In genomic region chr10:5433182-5433581, GRCh38 we compare ENCODE assay signal across 3 cellular contexts.
TF ChIP-seq lines count a peak whose summit lies in the region.

No MANE protein-coding gene starts in this region.

TF ChIP-seq in A549, 52 proteins besides CTCF, POLR2A, EP300 and RAD21 (continues in another document):
- no peak for TF ChIP-seq MAFK (IDR thresholded peaks at IDR 0.05; ENCODE audit: partially characterized antibody)
- no peak for TF ChIP-seq KDM1A (IDR thresholded peaks at IDR 0.05; ENCODE audit: low read depth)
- TF ChIP-seq EHF (CRISPR knock-in tag; IDR thresholded peaks at IDR 0.05), result no peak
- TF ChIP-seq RNF2 (IDR thresholded peaks at IDR 0.05; ENCODE audit: borderline replicate concordance, low read depth), result no peak
- no peak for TF ChIP-seq PBX3 (IDR thresholded peaks at IDR 0.05)
- TF ChIP-seq NR3C1 (IDR thresholded peaks at IDR 0.05), result no peak
- no peak for TF ChIP-seq NPAS2 (CRISPR knock-in tag; IDR thresholded peaks at IDR 0.05; ENCODE audit: borderline replicate concordance)
- no peak for TF ChIP-seq KDM5A (IDR thresholded peaks at IDR 0.05)
- TF ChIP-seq ATOH8 (CRISPR knock-in tag; IDR thresholded peaks at IDR 0.05; ENCODE audit: low read depth), result no peak
- TF ChIP-seq RARB (CRISPR knock-in tag; IDR thresholded peaks at IDR 0.05), result no peak
- TF ChIP-seq HMGXB4 (CRISPR knock-in tag; IDR thresholded peaks at IDR 0.05; ENCODE audit: borderline replicate concordance), result no peak
- TF ChIP-seq BHLHE40 (IDR thresholded peaks at IDR 0.05; ENCODE audit: low read depth, low read length), result no peak
- TF ChIP-seq NFE2L2 (conservative IDR thresholded peaks at IDR 0.05; ENCODE audit: low read length), result no peak
- TF ChIP-seq CHD2 (IDR thresholded peaks at IDR 0.05; ENCODE audit: low read length, partially characterized antibody), result no peak
- TF ChIP-seq ZFP36 (IDR thresholded peaks at IDR 0.05; ENCODE audit: borderline replicate concordance, partially characterized antibody), result no peak
- TF ChIP-seq HES2 (IDR thresholded peaks at IDR 0.05), result no peak
- no peak for TF ChIP-seq TP53 (CRISPR knock-in tag; IDR thresholded peaks at IDR 0.05)
- TF ChIP-seq CEBPB (IDR thresholded peaks at IDR 0.05), result no peak
- no peak for TF ChIP-seq E2F6 (IDR thresholded peaks at IDR 0.05; ENCODE audit: borderline replicate concordance, low read depth)

TF ChIP-seq in GM12878, 131 proteins besides CTCF, POLR2A, EP300 and RAD21:
- peak; percentile 44; the same call in 1 of the 2 replicates for TF ChIP-seq PAX5 (IDR thresholded peaks at IDR 0.05; ENCODE audit: borderline replicate concordance, low read depth, low read length)
- TF ChIP-seq NKRF (conservative IDR thresholded peaks at IDR 0.05), result no peak
- no peak for TF ChIP-seq KLF5 (IDR thresholded peaks at IDR 0.05; ENCODE audit: partially characterized antibody)

TF ChIP-seq in liver, 16 proteins besides CTCF, POLR2A, EP300 and RAD21:
- TF ChIP-seq FOXA1 (IDR thresholded peaks at IDR 0.05), result no peak
- TF ChIP-seq NR2F2 (IDR thresholded peaks at IDR 0.05), result peak; percentile 13
- TF ChIP-seq REST (IDR thresholded peaks at IDR 0.05), result no peak
